Comparison of ENCODE assay signal across 21 cellular contexts in the genomic region with DNA sequence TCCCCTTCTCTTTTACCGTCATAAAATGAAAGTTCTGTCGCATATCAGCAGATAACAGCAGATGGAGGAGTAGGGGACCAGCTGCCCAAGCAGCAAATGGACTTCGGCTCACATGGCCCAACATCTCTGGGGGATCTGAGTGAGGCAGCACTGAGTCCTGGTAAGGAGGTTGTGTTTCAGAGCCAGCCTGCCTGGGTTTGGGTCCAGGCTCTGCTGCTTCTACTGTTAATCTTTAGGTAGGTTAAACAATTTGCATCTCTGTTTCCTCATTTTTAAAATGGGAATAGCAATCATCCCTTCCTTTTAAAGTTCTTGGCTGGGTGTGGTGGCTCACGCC.
A peak's percentile ranks its signal among the peaks of the same experiment; 100 is the strongest.
DNase-seq lines count a peak whose midpoint lies in the region; ATAC-seq and TF ChIP-seq lines count a peak whose summit lies in the region.
"Had no signal": no experiment of that assay in that cellular context is flagged by ENCODE, and none has a peak within 500 bp of the region (broad histone marks: within the 10 kb centered on the region; RNA-seq: fewer than 3 reads in every experiment).

No MANE protein-coding gene starts in this region.

- peaks cover 4% of the 10 kb centered on the region for H3K9me3 Mint-ChIP-seq in mesothelial cell of epicardium
- H3K9me3 Mint-ChIP-seq: T-cell had no signal

- no peak for TF ChIP-seq POLR2A in breast epithelium (IDR thresholded peaks at IDR 0.05)

- no peak for ATAC-seq in RWPE2 (ENCODE audit: low read depth)

- TF ChIP-seq CTCF in KMS-11 (conservative IDR thresholded peaks at IDR 0.05; ENCODE audit: low read depth, low read length) (no peak), RWPE2 (IDR thresholded peaks at IDR 0.05; ENCODE audit: poor library complexity, severe bottlenecking) (peak; percentile 6), mesothelial cell of epicardium (IDR thresholded peaks at IDR 0.05; ENCODE audit: unreplicated experiment) (no peak), breast epithelium (IDR thresholded peaks at IDR 0.05) (no peak)

- H3K27me3 Mint-ChIP-seq in mesothelial cell of epicardium (ENCODE audit: low read depth): peaks cover 21% of the 10 kb centered on the region

- no peaks in the 10 kb centered on the region for H3K4me1 ChIP-seq in ACC112 (ENCODE audit: control insufficient read depth, insufficient read depth, low read length, unreplicated experiment)
- peaks cover 28% of the 10 kb centered on the region for H3K4me1 ChIP-seq in KMS-11 (ENCODE audit: low read depth, poor library complexity, severe bottlenecking)
- H3K4me1 ChIP-seq in RWPE2 (ENCODE audit: insufficient read depth, poor library complexity, severe bottlenecking): no peaks in the 10 kb centered on the region
- H3K4me1 ChIP-seq in breast epithelium: no peaks in the 10 kb centered on the region
- H3K4me1 ChIP-seq: Caco-2, Peyer's patch, SJCRH30 had no signal

- H3K36me3 ChIP-seq in ACC112 (ENCODE audit: insufficient read depth, low read length): no peaks in the 10 kb centered on the region
- no peaks in the 10 kb centered on the region for H3K36me3 ChIP-seq in KMS-11 (ENCODE audit: insufficient read depth)
- H3K36me3 ChIP-seq in RWPE2 (ENCODE audit: low read depth): no peaks in the 10 kb centered on the region
- no peaks in the 10 kb centered on the region for H3K36me3 ChIP-seq in breast epithelium
- H3K36me3 ChIP-seq: HAP-1, Peyer's patch, SJCRH30 had no signal

- peak overlapping the region; percentile 52 for H3K4me2 ChIP-seq in KMS-11

- 0 out of 2 replicates have a peak overlapping the region, but pooled peaks have one; percentile 7 for H3K4me3 ChIP-seq in ACC112 (ENCODE audit: low read depth, low read length)
- no peak overlapping the region for H3K4me3 ChIP-seq in KMS-11 (IDR thresholded peaks at IDR 0.05; ENCODE audit: insufficient read depth, low read depth, low read length)
- no peak overlapping the region for H3K4me3 ChIP-seq in RWPE2 (ENCODE audit: severe bottlenecking)
- H3K4me3 ChIP-seq in breast epithelium: no peak overlapping the region
- H3K4me3 ChIP-seq: HAP-1, Peyer's patch, SJCRH30 had no signal

- H3K27ac ChIP-seq in ACC112 (ENCODE audit: low read depth, low read length) (no peak overlapping the region), KMS-11 (no peak overlapping the region), RWPE2 (ENCODE audit: poor library complexity, severe bottlenecking) (no peak overlapping the region), breast epithelium (no peak overlapping the region)
- H3K27ac ChIP-seq: Peyer's patch, SJCRH30 had no signal

- H3K36me3 Mint-ChIP-seq in mesothelial cell of epicardium: no peaks in the 10 kb centered on the region
- H3K36me3 Mint-ChIP-seq: IgD-negative memory B cell, T-cell had no signal

- H3K79me2 ChIP-seq in ACC112 (ENCODE audit: control insufficient read depth, insufficient read depth, low read length, unreplicated experiment): no peaks in the 10 kb centered on the region
- H3K79me2 ChIP-seq in KMS-11 (ENCODE audit: insufficient read depth, low read depth): no peaks in the 10 kb centered on the region

- H3K27ac Mint-ChIP-seq in mesothelial cell of epicardium: no peak overlapping the region
- H3K27ac Mint-ChIP-seq: CD4-positive, alpha-beta T cell; IgD-negative memory B cell; T-cell had no signal

- H3K4me1 Mint-ChIP-seq in mesothelial cell of epicardium: peaks cover 6% of the 10 kb centered on the region

- no peak overlapping the region for H3K9ac ChIP-seq in KMS-11

- H2AFZ ChIP-seq in ACC112 (ENCODE audit: low read length, unreplicated experiment): no peak overlapping the region
- peak overlapping the region; percentile 85 for H2AFZ ChIP-seq in KMS-11 (ENCODE audit: low read depth)

- no peaks in the 10 kb centered on the region for H4K20me1 ChIP-seq in KMS-11 (ENCODE audit: insufficient read depth)

- intact Hi-C loops in breast epithelium (cut with DNase I; ENCODE audit: low total_unique reads): no loop called here

- H3K27me3 ChIP-seq in ACC112 (ENCODE audit: insufficient read depth, low read length) (peaks cover 24% of the 10 kb centered on the region), KMS-11 (ENCODE audit: insufficient read depth, low read depth) (no peaks in the 10 kb centered on the region), RWPE2 (ENCODE audit: insufficient read depth, poor library complexity, severe bottlenecking) (peaks cover 29% of the 10 kb centered on the region), breast epithelium (peaks cover 0 to 8% of the 10 kb centered on the region in 2 donors)
- H3K27me3 ChIP-seq: Peyer's patch had no signal

- H3K9me3 ChIP-seq in RWPE2 (ENCODE audit: severe bottlenecking) (no peaks in the 10 kb centered on the region), breast epithelium (no peaks in the 10 kb centered on the region)
- H3K9me3 ChIP-seq: Caco-2, HAP-1, Peyer's patch, SJCRH30 had no signal

- DNase-seq in RWPE2 (ENCODE audit: low spot score) (no peak), mesothelial cell of epicardium (ENCODE audit: low spot score in 2 of 2, unreplicated experiment in 2 of 2) (no peak), CD1c-positive myeloid dendritic cell (ENCODE audit: extremely low spot score) (no peak), T-helper 9 cell (no peak), COLO829 (ENCODE audit: low spot score) (no peak), breast epithelium (ENCODE audit: low spot score in 2 of 2) (no peak)
- DNase-seq: GF-D8, NCI-H1048, NCI-H1417 treated with DMSO at 0.1 percent for 48 hours, NCI-H187, NCI-H2227 treated with DMSO at 0.1 percent for 48 hours, NCI-H510A had no signal

- H3K4me3 Mint-ChIP-seq in mesothelial cell of epicardium: peak overlapping the region; percentile 58
- H3K4me3 Mint-ChIP-seq: CD4-positive, alpha-beta T cell; T-cell had no signal
